In genomic region chr17:50210249-50211225, GRCh38 we compare ENCODE assay signal across 8 cellular contexts. TPM values are rescaled to one million over a fixed set of nuclear protein-coding genes. Genes with fewer than 3 reads are reported as not detected.
DNase-seq lines count a peak whose midpoint lies in the region; ATAC-seq and TF ChIP-seq lines count a peak whose summit lies in the region.

No MANE protein-coding gene starts in this region.

- H3K79me2 ChIP-seq in mammary epithelial cell (ENCODE audit: insufficient read depth, low read length): no peaks in the 10 kb centered on the region

- H3K27me3 ChIP-seq in mammary epithelial cell (ENCODE audit: insufficient read depth, low read length): no peaks in the 10 kb centered on the region
- peaks cover 0 to 40% of the 10 kb centered on the region in 2 donors for H3K27me3 ChIP-seq in left lung
- H3K27me3 ChIP-seq in tibial artery: no peaks in the 10 kb centered on the region
- peaks cover 0 to 6% of the 10 kb centered on the region in 2 donors for H3K27me3 ChIP-seq in naive thymus-derived CD4-positive, alpha-beta T cell (ENCODE audit: control insufficient read depth in 2 of 2, insufficient read depth in 2 of 2, low read length in 2 of 2)

- TF ChIP-seq CTCF in mammary epithelial cell (conservative IDR thresholded peaks at IDR 0.05 in 1 of 2, IDR thresholded peaks at IDR 0.05 in 1 of 2; ENCODE audit: extremely low read depth in 1 of 2, insufficient read depth in 1 of 2, low read depth in 1 of 2, low read length in 2 of 2): no peak
- no peak for TF ChIP-seq CTCF in left lung (IDR thresholded peaks at IDR 0.05)
- TF ChIP-seq CTCF in tibial artery (IDR thresholded peaks at IDR 0.05): no peak

- H3K9me3 ChIP-seq in mammary epithelial cell (replicated peaks; ENCODE audit: insufficient read depth, low read length): no peaks in the 10 kb centered on the region
- H3K9me3 ChIP-seq in left lung: no peaks in the 10 kb centered on the region
- no peaks in the 10 kb centered on the region for H3K9me3 ChIP-seq in tibial artery
- H3K9me3 ChIP-seq in naive thymus-derived CD4-positive, alpha-beta T cell (ENCODE audit: control insufficient read depth in 2 of 3, low read length in 3 of 3): no peaks in the 10 kb centered on the region

- H3K4me2 ChIP-seq in mammary epithelial cell (ENCODE audit: insufficient read depth, low read depth, low read length): peak overlapping the region; percentile 29

- POLR2A ChIA-PET in naive thymus-derived CD4-positive, alpha-beta T cell (lab: Charles Lee): no interaction called here

- ATAC-seq in left lung: peak; percentile 72
- no peak for ATAC-seq in naive thymus-derived CD4-positive, alpha-beta T cell
- no peak for ATAC-seq in HG03469 (IDR thresholded peaks at IDR 0.05; ENCODE audit: unreplicated experiment)

- peak overlapping the region; percentile 69 for H2AFZ ChIP-seq in mammary epithelial cell (ENCODE audit: low read depth, low read length)

- no peak overlapping the region for H3K27ac ChIP-seq in mammary epithelial cell (ENCODE audit: insufficient read depth, low read depth, low read length)
- peak overlapping the region; percentile 65 to 87 for H3K27ac ChIP-seq in left lung
- H3K27ac ChIP-seq in tibial artery: peak overlapping the region; percentile 78 to 94
- no peak overlapping the region for H3K27ac ChIP-seq in naive thymus-derived CD4-positive, alpha-beta T cell (ENCODE audit: low read depth, low read length)

- no peak overlapping the region for H3K4me3 Mint-ChIP-seq in activated naive CD4-positive, alpha-beta T cell treated with anti-CD3 and anti-CD28 coated beads for 36 hours
- H3K4me3 Mint-ChIP-seq in naive thymus-derived CD4-positive, alpha-beta T cell: no peak overlapping the region

- H4K20me1 ChIP-seq in mammary epithelial cell (ENCODE audit: insufficient read depth, low read length): no peaks in the 10 kb centered on the region

- CTCF ChIA-PET in mammary epithelial cell (lab: Charles Lee; ENCODE audit: low non-redundant PET): interaction anchor here (0.6 kb wide), 1 partner anchor 607 kb away, joined by 7 read pairs; no protein-coding TSS in a partner anchor
- CTCF ChIA-PET in activated naive CD4-positive, alpha-beta T cell treated with anti-CD3 and anti-CD28 coated beads for 36 hours (lab: Charles Lee): interaction anchor here (0.7 to 10.5 kb wide), 4 partner anchors 9 to 86 kb away, joined by 3 to 87 read pairs (median 7); partner anchors contain the start of gene COL1A1
- CTCF ChIA-PET in naive thymus-derived CD4-positive, alpha-beta T cell (lab: Charles Lee): interaction anchor here (0.9 to 6.3 kb wide), 2 partner anchors 9 to 10 kb away, joined by 3 to 39 read pairs; partner anchors contain the start of gene COL1A1

- H3K4me1 Mint-ChIP-seq in activated naive CD4-positive, alpha-beta T cell treated with anti-CD3 and anti-CD28 coated beads for 36 hours (ENCODE audit: low read depth): peaks cover 30% of the 10 kb centered on the region
- H3K4me1 Mint-ChIP-seq in naive thymus-derived CD4-positive, alpha-beta T cell: peaks cover 4 to 14% (median 10%) of the 10 kb centered on the region in 7 donors

- no peaks in the 10 kb centered on the region for H3K9me3 Mint-ChIP-seq in activated naive CD4-positive, alpha-beta T cell treated with anti-CD3 and anti-CD28 coated beads for 36 hours
- peaks cover 0 to 3% (median 0%) of the 10 kb centered on the region in 11 donors for H3K9me3 Mint-ChIP-seq in naive thymus-derived CD4-positive, alpha-beta T cell

- DNase-seq in HT1080 (ENCODE audit: low read depth): peak; percentile 93
- peak; percentile 55 for DNase-seq in mammary epithelial cell
- peak; percentile 83 to 84 for DNase-seq in left lung
- DNase-seq in tibial artery: peak; percentile 74 to 87
- DNase-seq in COR-L47 (lab: John Stamatoyannopoulos, UW): no peak
- no peak for DNase-seq in activated naive CD4-positive, alpha-beta T cell treated with anti-CD3 and anti-CD28 coated beads for 36 hours
- DNase-seq in naive thymus-derived CD4-positive, alpha-beta T cell: no peak

- WGBS in mammary epithelial cell (ENCODE audit: low coverage, missing lambda C conversion rate): 38% methylated on average over 8 of the region's 26 CpGs

- dilution Hi-C loops in mammary epithelial cell (cut with HindIII; ENCODE audit: low sequenced_read_pairs): no loop called here

- H3K36me3 ChIP-seq in mammary epithelial cell (ENCODE audit: insufficient read depth, low read length) (no peaks in the 10 kb centered on the region), left lung (no peaks in the 10 kb centered on the region), tibial artery (no peaks in the 10 kb centered on the region)
- H3K36me3 ChIP-seq in naive thymus-derived CD4-positive, alpha-beta T cell (ENCODE audit: control insufficient read depth in 2 of 3, insufficient read depth in 3 of 3, low read length in 3 of 3): no peaks in the 10 kb centered on the region

- intact Hi-C loops in mammary epithelial cell (cut with micrococcal nuclease) (no loop called here), left lung (cut with DNase I) (no loop called here), tibial artery (cut with DNase I; ENCODE audit: low total_unique reads) (no loop called here)
- intact Hi-C loops in activated naive CD4-positive, alpha-beta T cell treated with anti-CD3 and anti-CD28 coated beads for 36 hours (cut with micrococcal nuclease): no loop called here
- intact Hi-C loops in naive thymus-derived CD4-positive, alpha-beta T cell (cut with micrococcal nuclease): no loop called here

- no peaks in the 10 kb centered on the region for H3K36me3 Mint-ChIP-seq in activated naive CD4-positive, alpha-beta T cell treated with anti-CD3 and anti-CD28 coated beads for 36 hours (ENCODE audit: low read depth)
- H3K36me3 Mint-ChIP-seq in naive thymus-derived CD4-positive, alpha-beta T cell: no peaks in the 10 kb centered on the region

- H3K9ac ChIP-seq in mammary epithelial cell (ENCODE audit: insufficient read depth, low read length): no peak overlapping the region

- peaks cover 18% of the 10 kb centered on the region for H3K27me3 Mint-ChIP-seq in activated naive CD4-positive, alpha-beta T cell treated with anti-CD3 and anti-CD28 coated beads for 36 hours (ENCODE audit: low read depth)
- H3K27me3 Mint-ChIP-seq in naive thymus-derived CD4-positive, alpha-beta T cell: peaks cover 28 to 58% (median 35%) of the 10 kb centered on the region in 5 donors

- H3K4me3 ChIP-seq in mammary epithelial cell (replicated peaks in 1 of 3; ENCODE audit: insufficient read depth in 1 of 3, low read depth in 2 of 3, low read length in 3 of 3) (no peak overlapping the region), left lung (no peak overlapping the region), tibial artery (no peak overlapping the region)
- H3K4me3 ChIP-seq in naive thymus-derived CD4-positive, alpha-beta T cell (ENCODE audit: low read length): no peak overlapping the region

- in situ Hi-C loops in mammary epithelial cell (cut with MboI; ENCODE audit: low sequenced_read_pairs in 2 of 2): loop anchor here in 1 of 2 donors (25.0 kb wide), 1 partner anchor 277 kb away; the partner anchor contains the start of gene RSAD1

- H3K27ac Mint-ChIP-seq in activated naive CD4-positive, alpha-beta T cell treated with anti-CD3 and anti-CD28 coated beads for 36 hours: no peak overlapping the region
- no peak overlapping the region for H3K27ac Mint-ChIP-seq in naive thymus-derived CD4-positive, alpha-beta T cell

- BruUV-seq in mammary epithelial cell (replicated peaks; lab: Mats Ljungman, UMichigan): no TSS peak

- H3K4me1 ChIP-seq in mammary epithelial cell (ENCODE audit: insufficient read depth, low read length) (peaks cover 18% of the 10 kb centered on the region), left lung (peaks cover 6 to 18% of the 10 kb centered on the region in 2 donors), tibial artery (peaks cover 0 to 88% (median 55%) of the 10 kb centered on the region in 4 donors)
- H3K4me1 ChIP-seq in naive thymus-derived CD4-positive, alpha-beta T cell (ENCODE audit: control insufficient read depth in 2 of 2, insufficient read depth in 2 of 2, low read length in 2 of 2): peaks cover 0 to 4% of the 10 kb centered on the region in 2 donors

RNA-seq across cellular contexts. Expression of gene COL1A1, which starts 9.1 kb away (rescaled TPM):
- 1.3 and 1.4 TPM in 2 replicates for total RNA-seq in HT1080 (2014; rRNA removed; shearing (Covaris generic))
- 3.4 and 4.9 TPM in 2 replicates for polyA plus RNA-seq in HT1080 (2015; cell fraction: cytosol; rRNA removed)
- polyA plus RNA-seq in HT1080 (2015; cell fraction: nucleus; rRNA removed): 34.8 and 40.2 TPM in 2 replicates
- total RNA-seq in mammary epithelial cell: 10 to 100 TPM in 1 of 2 donors, 1 to 10 TPM in 1; 9.2 to 14.2 TPM
- polyA plus RNA-seq in mammary epithelial cell: 1.8 TPM
- polyA minus RNA-seq in mammary epithelial cell: 11.4 TPM
- total RNA-seq in left lung: 1,000 to 10,000 TPM in 1 of 2 donors, 100 to 1,000 TPM in 1; 867 to 4,830 TPM
- 1 to 10 TPM in 1 of 2 experiments, under 1 TPM in 1; 0.95 to 1.7 TPM for total RNA-seq in activated naive CD4-positive, alpha-beta T cell treated with anti-CD3 and anti-CD28 coated beads for 36 hours
- 10 to 100 TPM in 1 of 5 experiments, 1 to 10 TPM in 3, under 1 TPM in 1; 0.36 to 12.6 (median 1.2) TPM for total RNA-seq in naive thymus-derived CD4-positive, alpha-beta T cell
- polyA plus RNA-seq in naive thymus-derived CD4-positive, alpha-beta T cell: not detected

RNA-seq across cellular contexts. Expression of gene SGCA, which starts 44.7 kb away (rescaled TPM):
- not detected in 2 replicates for total RNA-seq in HT1080 (2014; rRNA removed; shearing (Covaris generic))
- 0.25 TPM in 1 of 2 replicates, not detected in the other for polyA plus RNA-seq in HT1080 (2015; cell fraction: cytosol; rRNA removed)
- polyA plus RNA-seq in HT1080 (2015; cell fraction: nucleus; rRNA removed): not detected in 2 replicates
- total RNA-seq in mammary epithelial cell: not detected
- polyA plus RNA-seq in mammary epithelial cell: not detected
- not detected for polyA minus RNA-seq in mammary epithelial cell
- 10 to 100 TPM in 1 of 2 donors, 1 to 10 TPM in 1; 8.3 to 18.5 TPM for total RNA-seq in left lung
- under 1 TPM in 1 of 2 experiments, not detected in 1; 0.14 TPM for total RNA-seq in activated naive CD4-positive, alpha-beta T cell treated with anti-CD3 and anti-CD28 coated beads for 36 hours
- total RNA-seq in naive thymus-derived CD4-positive, alpha-beta T cell: under 1 TPM in 1 of 5 experiments, not detected in 4; 0.69 TPM
- polyA plus RNA-seq in naive thymus-derived CD4-positive, alpha-beta T cell: not detected

Comparison
In these comparisons a context has a peak if more than half of its experiments do, and no peak if none do; other contexts are left out.
1. DNase-seq: peak in HT1080 (single experiment), mammary epithelial cell (single experiment), left lung (2 of 2) and tibial artery (2 of 2); none in COR-L47 (single experiment), activated naive CD4-positive, alpha-beta T cell treated with anti-CD3 and anti-CD28 coated beads for 36 hours (single experiment) and naive thymus-derived CD4-positive, alpha-beta T cell (0 of 9).
2. H3K27ac ChIP-seq: peak in left lung (2 of 2) and tibial artery (2 of 2); none in mammary epithelial cell (single experiment) and naive thymus-derived CD4-positive, alpha-beta T cell (single experiment).
3. RNA of gene COL1A1, which starts 9.1 kb away (total RNA-seq): 867 to 4,830 TPM in left lung; 9.2 to 14.2 TPM in mammary epithelial cell, 0.95 to 1.7 TPM in activated naive CD4-positive, alpha-beta T cell treated with anti-CD3 and anti-CD28 coated beads for 36 hours, 1.3 to 1.4 TPM in HT1080 and 0.36 to 12.6 TPM in naive thymus-derived CD4-positive, alpha-beta T cell; every median in the first group is over 10 times any median in the second.